8 cellular contexts compared by ENCODE assay signal in the genomic region with DNA sequence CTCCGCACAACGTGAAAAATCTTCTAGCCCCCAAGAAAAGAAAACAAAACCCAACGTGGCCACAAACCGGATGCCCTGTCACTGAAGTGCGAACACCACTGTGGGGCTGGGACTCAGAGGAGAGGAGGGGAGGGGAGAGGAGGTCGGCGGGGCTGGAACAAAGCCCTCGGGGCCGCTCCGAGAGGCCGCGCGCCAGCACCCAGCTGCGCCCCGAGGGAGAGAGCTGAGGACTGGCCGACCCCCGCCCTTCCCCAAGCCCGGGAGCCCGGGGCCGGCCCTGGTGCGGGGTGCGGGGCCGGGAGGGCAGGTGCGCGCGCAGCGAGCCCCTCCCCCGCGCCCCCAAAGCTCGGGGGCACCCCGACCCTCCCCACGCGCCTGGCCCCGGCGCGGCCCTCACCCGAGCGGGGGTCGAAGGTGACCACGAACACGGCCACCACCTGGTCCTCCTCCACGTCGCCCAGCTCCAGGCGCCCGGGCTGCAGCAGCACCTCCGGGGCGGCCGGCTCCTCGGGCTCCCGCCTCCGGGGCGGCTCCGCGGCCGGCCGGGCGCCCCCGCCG. TPM values are rescaled to one million over a fixed set of nuclear protein-coding genes. Genes with fewer than 3 reads are reported as not detected.
DNase-seq lines count a peak whose midpoint lies in the region; ATAC-seq and TF ChIP-seq lines count a peak whose summit lies in the region.

No MANE protein-coding gene starts in this region.

- TF ChIP-seq RAD21 in liver (IDR thresholded peaks at IDR 0.05), result no peak

- H3K36me3 ChIP-seq in KOPT-K1 (ENCODE audit: insufficient read depth, low read length), result no peaks in the 10 kb centered on the region
- H3K36me3 ChIP-seq in liver (ENCODE audit: control insufficient read depth in 4 of 4, insufficient read depth in 3 of 4, low read depth in 1 of 4, low read length in 3 of 4), result no peaks in the 10 kb centered on the region

- WGBS in liver, result under 1% methylated on average over 59 of the region's 59 CpGs

- TF ChIP-seq CTCF in liver (IDR thresholded peaks at IDR 0.05; ENCODE audit: low read depth, low read length, missing input control), result no peak

- H3K27me3 ChIP-seq in liver (ENCODE audit: control insufficient read depth in 4 of 4, insufficient read depth in 4 of 4, low read length in 3 of 4), result no peaks in the 10 kb centered on the region

- DNase-seq in cerebellum (ENCODE audit: low spot score), result peak; percentile 37
- peak; percentile 43 to 56 (median 43) for DNase-seq in stimulated activated CD4-positive, alpha-beta T cell treated with anti-CD3 and anti-CD28 coated beads, TNF-alpha, amount 100 ng/mL, for 24 hours (ENCODE audit: low read depth in 3 of 3)
- DNase-seq in HCEC 1CT, result no peak

- H3K4me1 ChIP-seq in liver (ENCODE audit: control insufficient read depth in 4 of 4, insufficient read depth in 4 of 4, low read length in 3 of 4), result peaks cover 6 to 34% (median 25%) of the 10 kb centered on the region in 4 donors

- H3K27ac ChIP-seq in KOPT-K1 (ENCODE audit: low read depth, low read length, poor library complexity, severe bottlenecking) (peak overlapping the region; percentile 36), liver (ENCODE audit: low read depth in 1 of 2, low read length in 2 of 2) (peak overlapping the region; percentile 65 to 75)

- no peaks in the 10 kb centered on the region for H3K9me3 ChIP-seq in KOPT-K1 (ENCODE audit: insufficient read depth, low read length, poor library complexity, severe bottlenecking)
- no peaks in the 10 kb centered on the region for H3K9me3 ChIP-seq in liver (ENCODE audit: control insufficient read depth in 4 of 4, low read length in 3 of 4)

- peak overlapping the region; percentile 19 to 27 for H3K9ac ChIP-seq in liver (ENCODE audit: low read depth in 1 of 2, low read length in 2 of 2)

- peak; percentile 80 for ATAC-seq in GM21723 (IDR thresholded peaks at IDR 0.05; ENCODE audit: unreplicated experiment)
- peak; percentile 88 for ATAC-seq in activated CD4-positive, CD25-positive, alpha-beta regulatory T cell treated with anti-CD3 and anti-CD28 coated beads, Interleukin-2, amount 50 U/mL, for 24 hours

- H3K4me3 ChIP-seq in GM08714 (ENCODE audit: low read length), result peak overlapping the region; percentile 62
- peak overlapping the region; percentile 58 to 96 (median 73) for H3K4me3 ChIP-seq in liver (ENCODE audit: low read depth in 1 of 3, low read length in 3 of 3)

TF ChIP-seq in liver, 16 proteins besides CTCF, POLR2A, EP300 and RAD21:
- TF ChIP-seq RXRA (IDR thresholded peaks at IDR 0.05) (no peak), FOXA2 (IDR thresholded peaks at IDR 0.05) (no peak), HNF4G (IDR thresholded peaks at IDR 0.05) (no peak), NR2F2 (IDR thresholded peaks at IDR 0.05) (no peak), GABPA (IDR thresholded peaks at IDR 0.05 in 1 of 2, conservative IDR thresholded peaks at IDR 0.05 in 1 of 2) (no peak), YY1 (IDR thresholded peaks at IDR 0.05) (no peak), HNF4A (conservative IDR thresholded peaks at IDR 0.05) (no peak), SP1 (IDR thresholded peaks at IDR 0.05) (no peak), JUND (IDR thresholded peaks at IDR 0.05) (no peak)
- TF ChIP-seq, protein P1, sequence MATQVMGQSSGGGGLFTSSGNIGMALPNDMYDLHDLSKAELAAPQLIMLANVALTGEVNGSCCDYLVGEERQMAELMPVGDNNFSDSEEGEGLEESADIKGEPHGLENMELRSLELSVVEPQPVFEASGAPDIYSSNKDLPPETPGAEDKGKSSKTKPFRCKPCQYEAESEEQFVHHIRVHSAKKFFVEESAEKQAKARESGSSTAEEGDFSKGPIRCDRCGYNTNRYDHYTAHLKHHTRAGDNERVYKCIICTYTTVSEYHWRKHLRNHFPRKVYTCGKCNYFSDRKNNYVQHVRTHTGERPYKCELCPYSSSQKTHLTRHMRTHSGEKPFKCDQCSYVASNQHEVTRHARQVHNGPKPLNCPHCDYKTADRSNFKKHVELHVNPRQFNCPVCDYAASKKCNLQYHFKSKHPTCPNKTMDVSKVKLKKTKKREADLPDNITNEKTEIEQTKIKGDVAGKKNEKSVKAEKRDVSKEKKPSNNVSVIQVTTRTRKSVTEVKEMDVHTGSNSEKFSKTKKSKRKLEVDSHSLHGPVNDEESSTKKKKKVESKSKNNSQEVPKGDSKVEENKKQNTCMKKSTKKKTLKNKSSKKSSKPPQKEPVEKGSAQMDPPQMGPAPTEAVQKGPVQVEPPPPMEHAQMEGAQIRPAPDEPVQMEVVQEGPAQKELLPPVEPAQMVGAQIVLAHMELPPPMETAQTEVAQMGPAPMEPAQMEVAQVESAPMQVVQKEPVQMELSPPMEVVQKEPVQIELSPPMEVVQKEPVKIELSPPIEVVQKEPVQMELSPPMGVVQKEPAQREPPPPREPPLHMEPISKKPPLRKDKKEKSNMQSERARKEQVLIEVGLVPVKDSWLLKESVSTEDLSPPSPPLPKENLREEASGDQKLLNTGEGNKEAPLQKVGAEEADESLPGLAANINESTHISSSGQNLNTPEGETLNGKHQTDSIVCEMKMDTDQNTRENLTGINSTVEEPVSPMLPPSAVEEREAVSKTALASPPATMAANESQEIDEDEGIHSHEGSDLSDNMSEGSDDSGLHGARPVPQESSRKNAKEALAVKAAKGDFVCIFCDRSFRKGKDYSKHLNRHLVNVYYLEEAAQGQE (IDR thresholded peaks at IDR 0.05), result no peak

RNA-seq across cellular contexts. Expression of a gene that starts 0.4 kb away (rescaled TPM):
- total RNA-seq in cerebellum (48.6 TPM), liver (10 to 100 TPM; 15.9 to 48.4 TPM)
- 1 to 10 TPM; 8.4 to 9.8 TPM for polyA plus RNA-seq in liver

RNA-seq across cellular contexts. Expression of a gene that starts 6.6 kb away (rescaled TPM):
- total RNA-seq in cerebellum (0.45 TPM), liver (not detected)
- polyA plus RNA-seq in liver, result not detected

RNA-seq across cellular contexts. Expression of a gene that starts 36.6 kb away (rescaled TPM):
- total RNA-seq in cerebellum (88.9 TPM), liver (10 to 100 TPM; 68.0 to 70.0 TPM)
- 100 to 1,000 TPM in 1 of 2 donors, 10 to 100 TPM in 1; 90.2 to 147 TPM for polyA plus RNA-seq in liver
